19 cellular contexts compared by ENCODE assay signal in genomic region chr1:247115141-247115510, GRCh38. TPM values are rescaled to one million over a fixed set of nuclear protein-coding genes. Genes with fewer than 3 reads are reported as not detected.
DNase-seq lines count a peak whose midpoint lies in the region; ATAC-seq, FAIRE-seq and TF ChIP-seq lines count a peak whose summit lies in the region.
"Had no signal": no experiment of that assay in that cellular context is flagged by ENCODE, and none has a peak within 500 bp of the region (broad histone marks: within the 10 kb centered on the region; RNA-seq: fewer than 3 reads in every experiment).

No MANE protein-coding gene starts in this region.

- H3K9me3 Mint-ChIP-seq in activated T-cell treated with anti-CD3 and anti-CD28 coated beads, Interleukin-2, amount 50 U/mL, for 24 hours, result no peaks in the 10 kb centered on the region
- H3K9me3 Mint-ChIP-seq in chondrocyte (ENCODE audit: low read depth) (no peaks in the 10 kb centered on the region), osteocyte (ENCODE audit: unreplicated experiment) (no peaks in the 10 kb centered on the region)

- CTCF ChIA-PET in SK-N-SH (lab: Yijun Ruan, JAX), result no interaction called here

- no peaks in the 10 kb centered on the region for H4K20me1 ChIP-seq in SK-N-SH (ENCODE audit: insufficient read depth)

- H3K4me1 ChIP-seq in SK-N-SH (ENCODE audit: control insufficient read depth in 1 of 2, insufficient read depth in 2 of 2, low read depth in 1 of 2, low read length in 1 of 2), result peaks cover 0 to 22% of the 10 kb centered on the region in 2 experiments; a peak in 1 of 4 replicates

- no peaks in the 10 kb centered on the region for H3K36me3 ChIP-seq in SK-N-SH (replicated peaks in 1 of 2; ENCODE audit: control insufficient read depth in 1 of 2, insufficient read depth in 2 of 2, low read length in 1 of 2)

- H3K9me2 ChIP-seq in SK-N-SH, result no peaks in the 10 kb centered on the region

- peaks cover 8% of the 10 kb centered on the region for H3K4me1 Mint-ChIP-seq in activated T-cell treated with anti-CD3 and anti-CD28 coated beads, Interleukin-2, amount 50 U/mL, for 24 hours (ENCODE audit: low read depth)
- H3K4me1 Mint-ChIP-seq in chondrocyte (ENCODE audit: low read depth) (peaks cover 9% of the 10 kb centered on the region), osteocyte (ENCODE audit: unreplicated experiment) (peaks cover 9% of the 10 kb centered on the region)

- no peak overlapping the region for H3K4me3 ChIP-seq in SK-N-SH (ENCODE audit: low read depth in 2 of 2, low read length in 1 of 2)

- no peaks in the 10 kb centered on the region for H3K27me3 ChIP-seq in SK-N-SH (ENCODE audit: insufficient read depth)

- no peak for ATAC-seq in HG02973 (IDR thresholded peaks at IDR 0.05; ENCODE audit: unreplicated experiment)

- FAIRE-seq in GM12891 (lab: Jason Lieb, UNC), result no peak
- FAIRE-seq: G401.6 had no signal

- H3K27ac Mint-ChIP-seq in activated T-cell treated with anti-CD3 and anti-CD28 coated beads, Interleukin-2, amount 50 U/mL, for 24 hours, result peak overlapping the region; percentile 55
- H3K27ac Mint-ChIP-seq in chondrocyte (ENCODE audit: unreplicated experiment), result peak overlapping the region; percentile 61
- H3K27ac Mint-ChIP-seq in osteocyte (ENCODE audit: unreplicated experiment), result no peak overlapping the region
- H3K27ac Mint-ChIP-seq: CD14-positive monocyte had no signal

- H3K4me3 Mint-ChIP-seq in activated T-cell treated with anti-CD3 and anti-CD28 coated beads, Interleukin-2, amount 50 U/mL, for 24 hours, result no peak overlapping the region
- no peak overlapping the region for H3K4me3 Mint-ChIP-seq in chondrocyte (ENCODE audit: unreplicated experiment)
- H3K4me3 Mint-ChIP-seq in osteocyte (ENCODE audit: unreplicated experiment), result no peak overlapping the region

- no peak for TF ChIP-seq POLR2A in GM12891 (IDR thresholded peaks at IDR 0.05; ENCODE audit: low read depth, low read length)

- POLR2A ChIA-PET in SK-N-SH (lab: Yijun Ruan, JAX), result no interaction called here

- no peak for TF ChIP-seq EP300 in SK-N-SH (IDR thresholded peaks at IDR 0.05; ENCODE audit: borderline replicate concordance in 1 of 2, low read depth in 1 of 2, low read length in 1 of 2)

- WGBS in SK-N-SH (ENCODE audit: low lambda C conversion rate), result 55% methylated on average over 6 of the region's 7 CpGs

- DNase-seq in activated T-cell treated with anti-CD3 and anti-CD28 coated beads, Interleukin-2, amount 50 U/mL, for 24 hours, result no peak
- no peak for DNase-seq in activated T-cell treated with anti-CD3 and anti-CD28 coated beads, Interleukin-2, amount 50 U/mL, for 48 hours
- DNase-seq in GM10266 (ENCODE audit: extremely low spot score), result peak; percentile 19
- DNase-seq in chondrocyte (ENCODE audit: low spot score), result no peak
- DNase-seq in osteocyte (ENCODE audit: extremely low spot score, unreplicated experiment), result peak; percentile 81
- DNase-seq in GM12891 (ENCODE audit: insufficient read length, low spot score), result no peak
- DNase-seq in SK-N-SH, result no peak
- DNase-seq: DND-41, GOT3, Kasumi-1, NCI-H1105, NCI-H1694, NCI-H2107, NCI-H446, RPMI8226, SIG-M5 had no signal

- no peak overlapping the region for H3K27ac ChIP-seq in SK-N-SH (ENCODE audit: low read depth in 2 of 2, low read length in 1 of 2)

- H3K4me2 ChIP-seq in SK-N-SH, result no peak overlapping the region

- TF ChIP-seq RAD21 in SK-N-SH (IDR thresholded peaks at IDR 0.05; ENCODE audit: low read length), result no peak

- no peak overlapping the region for H2AFZ ChIP-seq in SK-N-SH (ENCODE audit: low read depth)

- peaks cover 22% of the 10 kb centered on the region for H3K27me3 Mint-ChIP-seq in activated T-cell treated with anti-CD3 and anti-CD28 coated beads, Interleukin-2, amount 50 U/mL, for 24 hours
- no peaks in the 10 kb centered on the region for H3K27me3 Mint-ChIP-seq in chondrocyte (ENCODE audit: low read depth)
- no peaks in the 10 kb centered on the region for H3K27me3 Mint-ChIP-seq in osteocyte (ENCODE audit: unreplicated experiment)

- TF ChIP-seq CTCF in GM10266 (IDR thresholded peaks at IDR 0.05; ENCODE audit: control insufficient read depth, insufficient read depth, low read depth, missing control alignments), result no peak
- no peak for TF ChIP-seq CTCF in chondrocyte (IDR thresholded peaks at IDR 0.05)
- TF ChIP-seq CTCF in osteocyte (IDR thresholded peaks at IDR 0.05), result no peak
- no peak for TF ChIP-seq CTCF in SK-N-SH (IDR thresholded peaks at IDR 0.05)

- peaks cover 9% of the 10 kb centered on the region for H3F3A ChIP-seq in SK-N-SH (replicated peaks; ENCODE audit: insufficient read depth)

- H3K9ac ChIP-seq in SK-N-SH, result no peak overlapping the region

- no peaks in the 10 kb centered on the region for H3K9me3 ChIP-seq in SK-N-SH

- no peaks in the 10 kb centered on the region for H3K79me2 ChIP-seq in SK-N-SH (ENCODE audit: insufficient read depth)

- no peaks in the 10 kb centered on the region for H3K36me3 Mint-ChIP-seq in activated T-cell treated with anti-CD3 and anti-CD28 coated beads, Interleukin-2, amount 50 U/mL, for 24 hours (ENCODE audit: low read depth)
- H3K36me3 Mint-ChIP-seq in chondrocyte (ENCODE audit: low read depth) (no peaks in the 10 kb centered on the region), osteocyte (ENCODE audit: unreplicated experiment) (no peaks in the 10 kb centered on the region)

TF ChIP-seq in GM12891, 5 proteins besides CTCF, POLR2A, EP300 and RAD21:
- TF ChIP-seq SPI1 (IDR thresholded peaks at IDR 0.05; ENCODE audit: low read depth, low read length) (no peak), TAF1 (IDR thresholded peaks at IDR 0.05; ENCODE audit: low read depth, low read length) (no peak), POLR2AphosphoS5 (IDR thresholded peaks at IDR 0.05; ENCODE audit: low read depth, low read length) (no peak), PAX5 (IDR thresholded peaks at IDR 0.05; ENCODE audit: insufficient read depth, low read length, severe bottlenecking) (no peak), POU2F2 (IDR thresholded peaks at IDR 0.05; ENCODE audit: low read depth, low read length) (no peak)

TF ChIP-seq in SK-N-SH, 30 proteins besides CTCF, POLR2A, EP300 and RAD21:
- no peak for TF ChIP-seq GATA2 (CRISPR knock-in tag; IDR thresholded peaks at IDR 0.05)

RNA-seq across cellular contexts. Expression of gene ZNF669, which starts 11.0 kb away (rescaled TPM):
- total RNA-seq in chondrocyte (6.1 to 9.3 TPM (median 8.3 TPM) in 3 replicates), osteocyte (10.0 and 11.4 TPM in 2 replicates)
- 4.3 TPM for polyA plus RNA-seq in GM12891 (2012; ENCODE audit: low read depth, missing spikeins)
- 3.3 and 3.7 TPM in 2 replicates for polyA plus RNA-seq in SK-N-SH (2012; rRNA removed)
- polyA plus RNA-seq in SK-N-SH (2012; cell fraction: cytosol; rRNA removed), result 4.4 and 4.6 TPM in 2 replicates
- 2.5 and 5.1 TPM in 2 replicates for polyA plus RNA-seq in SK-N-SH (2012; cell fraction: nucleus; rRNA removed)

RNA-seq across cellular contexts. Expression of gene ZNF670, which starts 36.5 kb away (rescaled TPM):
- total RNA-seq in chondrocyte (2.3 to 3.6 TPM (median 2.7 TPM) in 3 replicates), osteocyte (3.3 TPM in 2 replicates)
- polyA plus RNA-seq in GM12891 (2012; ENCODE audit: low read depth, missing spikeins), result 1.7 TPM
- 0.84 and 1.4 TPM in 2 replicates for polyA plus RNA-seq in SK-N-SH (2012; rRNA removed)
- polyA plus RNA-seq in SK-N-SH (2012; cell fraction: cytosol; rRNA removed), result 1.6 and 2.0 TPM in 2 replicates
- 0.43 and 0.93 TPM in 2 replicates for polyA plus RNA-seq in SK-N-SH (2012; cell fraction: nucleus; rRNA removed)

RNA-seq across cellular contexts. Expression of gene ZNF124, which starts 56.7 kb away (rescaled TPM):
- 17.0 to 19.3 TPM (median 18.4 TPM) in 3 replicates for total RNA-seq in chondrocyte
- 19.6 and 22.2 TPM in 2 replicates for total RNA-seq in osteocyte
- 3.4 TPM for polyA plus RNA-seq in GM12891 (2012; ENCODE audit: low read depth, missing spikeins)
- polyA plus RNA-seq in SK-N-SH (2012; rRNA removed), result 2.7 and 3.8 TPM in 2 replicates
- polyA plus RNA-seq in SK-N-SH (2012; cell fraction: cytosol; rRNA removed), result 4.2 and 4.3 TPM in 2 replicates
- polyA plus RNA-seq in SK-N-SH (2012; cell fraction: nucleus; rRNA removed), result 4.8 and 6.7 TPM in 2 replicates

Comparison
In these comparisons a context has a peak if more than half of its experiments do, and no peak if none do; other contexts are left out.
1. DNase-seq: peak in GM10266 (single experiment) and osteocyte (single experiment); none in activated T-cell treated with anti-CD3 and anti-CD28 coated beads, Interleukin-2, amount 50 U/mL, for 24 hours (single experiment), activated T-cell treated with anti-CD3 and anti-CD28 coated beads, Interleukin-2, amount 50 U/mL, for 48 hours (0 of 2), chondrocyte (single experiment), GM12891 (single experiment) and SK-N-SH (single experiment).